1 cellular context compared by ENCODE assay signal in the genomic region with DNA sequence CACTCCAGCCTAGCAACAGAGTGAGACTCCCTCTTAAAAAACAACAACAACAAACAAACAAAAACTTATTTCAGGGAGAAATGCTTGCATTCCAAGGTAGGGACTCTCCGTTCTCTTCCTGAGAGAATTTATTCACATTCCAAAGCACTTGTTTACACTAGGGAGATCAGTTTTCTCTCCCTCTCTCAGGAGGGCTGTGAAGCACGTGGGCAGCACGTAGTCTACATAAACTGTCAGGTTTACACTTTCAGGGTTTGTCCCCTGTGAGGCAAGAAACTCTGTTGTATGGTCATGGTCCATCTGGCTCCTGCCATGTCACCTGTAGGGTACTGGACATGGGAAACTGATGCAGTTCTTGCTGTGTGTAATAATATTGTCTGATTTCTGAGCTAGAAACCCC.
TF ChIP-seq lines count a peak whose summit lies in the region.

No MANE protein-coding gene starts in this region.

TF ChIP-seq in HepG2, 621 proteins besides CTCF, POLR2A, EP300 and RAD21 (continued from another document and continues in another):
- TF ChIP-seq, protein P1, sequence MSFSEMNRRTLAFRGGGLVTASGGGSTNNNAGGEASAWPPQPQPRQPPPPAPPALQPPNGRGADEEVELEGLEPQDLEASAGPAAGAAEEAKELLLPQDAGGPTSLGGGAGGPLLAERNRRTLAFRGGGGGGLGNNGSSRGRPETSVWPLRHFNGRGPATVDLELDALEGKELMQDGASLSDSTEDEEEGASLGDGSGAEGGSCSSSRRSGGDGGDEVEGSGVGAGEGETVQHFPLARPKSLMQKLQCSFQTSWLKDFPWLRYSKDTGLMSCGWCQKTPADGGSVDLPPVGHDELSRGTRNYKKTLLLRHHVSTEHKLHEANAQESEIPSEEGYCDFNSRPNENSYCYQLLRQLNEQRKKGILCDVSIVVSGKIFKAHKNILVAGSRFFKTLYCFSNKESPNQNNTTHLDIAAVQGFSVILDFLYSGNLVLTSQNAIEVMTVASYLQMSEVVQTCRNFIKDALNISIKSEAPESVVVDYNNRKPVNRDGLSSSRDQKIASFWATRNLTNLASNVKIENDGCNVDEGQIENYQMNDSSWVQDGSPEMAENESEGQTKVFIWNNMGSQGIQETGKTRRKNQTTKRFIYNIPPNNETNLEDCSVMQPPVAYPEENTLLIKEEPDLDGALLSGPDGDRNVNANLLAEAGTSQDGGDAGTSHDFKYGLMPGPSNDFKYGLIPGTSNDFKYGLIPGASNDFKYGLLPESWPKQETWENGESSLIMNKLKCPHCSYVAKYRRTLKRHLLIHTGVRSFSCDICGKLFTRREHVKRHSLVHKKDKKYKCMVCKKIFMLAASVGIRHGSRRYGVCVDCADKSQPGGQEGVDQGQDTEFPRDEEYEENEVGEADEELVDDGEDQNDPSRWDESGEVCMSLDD (CRISPR knock-in tag; IDR thresholded peaks at IDR 0.05; ENCODE audit: borderline replicate concordance): no peak
- peak; percentile 65; the same call in 1 of the 2 replicates for TF ChIP-seq GATAD2A (CRISPR knock-in tag; IDR thresholded peaks at IDR 0.05)
- TF ChIP-seq, protein P2, sequence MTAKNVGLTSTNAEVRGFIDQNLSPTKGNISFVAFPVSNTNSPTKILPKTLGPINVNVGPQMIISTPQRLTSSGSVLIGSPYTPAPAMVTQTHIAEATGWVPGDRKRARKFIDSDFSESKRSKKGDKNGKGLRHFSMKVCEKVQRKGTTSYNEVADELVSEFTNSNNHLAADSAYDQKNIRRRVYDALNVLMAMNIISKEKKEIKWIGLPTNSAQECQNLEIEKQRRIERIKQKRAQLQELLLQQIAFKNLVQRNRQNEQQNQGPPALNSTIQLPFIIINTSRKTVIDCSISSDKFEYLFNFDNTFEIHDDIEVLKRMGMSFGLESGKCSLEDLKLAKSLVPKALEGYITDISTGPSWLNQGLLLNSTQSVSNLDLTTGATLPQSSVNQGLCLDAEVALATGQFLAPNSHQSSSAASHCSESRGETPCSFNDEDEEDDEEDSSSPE (CRISPR knock-in tag; IDR thresholded peaks at IDR 0.05): peak; percentile 66
- peak; percentile 93 for TF ChIP-seq FOXA3 (CRISPR knock-in tag; IDR thresholded peaks at IDR 0.05)
- TF ChIP-seq ZNF235 (CRISPR knock-in tag; IDR thresholded peaks at IDR 0.05; ENCODE audit: borderline replicate concordance): no peak
- no peak for TF ChIP-seq ZNF343 (CRISPR knock-in tag; IDR thresholded peaks at IDR 0.05)
- TF ChIP-seq, protein P3, sequence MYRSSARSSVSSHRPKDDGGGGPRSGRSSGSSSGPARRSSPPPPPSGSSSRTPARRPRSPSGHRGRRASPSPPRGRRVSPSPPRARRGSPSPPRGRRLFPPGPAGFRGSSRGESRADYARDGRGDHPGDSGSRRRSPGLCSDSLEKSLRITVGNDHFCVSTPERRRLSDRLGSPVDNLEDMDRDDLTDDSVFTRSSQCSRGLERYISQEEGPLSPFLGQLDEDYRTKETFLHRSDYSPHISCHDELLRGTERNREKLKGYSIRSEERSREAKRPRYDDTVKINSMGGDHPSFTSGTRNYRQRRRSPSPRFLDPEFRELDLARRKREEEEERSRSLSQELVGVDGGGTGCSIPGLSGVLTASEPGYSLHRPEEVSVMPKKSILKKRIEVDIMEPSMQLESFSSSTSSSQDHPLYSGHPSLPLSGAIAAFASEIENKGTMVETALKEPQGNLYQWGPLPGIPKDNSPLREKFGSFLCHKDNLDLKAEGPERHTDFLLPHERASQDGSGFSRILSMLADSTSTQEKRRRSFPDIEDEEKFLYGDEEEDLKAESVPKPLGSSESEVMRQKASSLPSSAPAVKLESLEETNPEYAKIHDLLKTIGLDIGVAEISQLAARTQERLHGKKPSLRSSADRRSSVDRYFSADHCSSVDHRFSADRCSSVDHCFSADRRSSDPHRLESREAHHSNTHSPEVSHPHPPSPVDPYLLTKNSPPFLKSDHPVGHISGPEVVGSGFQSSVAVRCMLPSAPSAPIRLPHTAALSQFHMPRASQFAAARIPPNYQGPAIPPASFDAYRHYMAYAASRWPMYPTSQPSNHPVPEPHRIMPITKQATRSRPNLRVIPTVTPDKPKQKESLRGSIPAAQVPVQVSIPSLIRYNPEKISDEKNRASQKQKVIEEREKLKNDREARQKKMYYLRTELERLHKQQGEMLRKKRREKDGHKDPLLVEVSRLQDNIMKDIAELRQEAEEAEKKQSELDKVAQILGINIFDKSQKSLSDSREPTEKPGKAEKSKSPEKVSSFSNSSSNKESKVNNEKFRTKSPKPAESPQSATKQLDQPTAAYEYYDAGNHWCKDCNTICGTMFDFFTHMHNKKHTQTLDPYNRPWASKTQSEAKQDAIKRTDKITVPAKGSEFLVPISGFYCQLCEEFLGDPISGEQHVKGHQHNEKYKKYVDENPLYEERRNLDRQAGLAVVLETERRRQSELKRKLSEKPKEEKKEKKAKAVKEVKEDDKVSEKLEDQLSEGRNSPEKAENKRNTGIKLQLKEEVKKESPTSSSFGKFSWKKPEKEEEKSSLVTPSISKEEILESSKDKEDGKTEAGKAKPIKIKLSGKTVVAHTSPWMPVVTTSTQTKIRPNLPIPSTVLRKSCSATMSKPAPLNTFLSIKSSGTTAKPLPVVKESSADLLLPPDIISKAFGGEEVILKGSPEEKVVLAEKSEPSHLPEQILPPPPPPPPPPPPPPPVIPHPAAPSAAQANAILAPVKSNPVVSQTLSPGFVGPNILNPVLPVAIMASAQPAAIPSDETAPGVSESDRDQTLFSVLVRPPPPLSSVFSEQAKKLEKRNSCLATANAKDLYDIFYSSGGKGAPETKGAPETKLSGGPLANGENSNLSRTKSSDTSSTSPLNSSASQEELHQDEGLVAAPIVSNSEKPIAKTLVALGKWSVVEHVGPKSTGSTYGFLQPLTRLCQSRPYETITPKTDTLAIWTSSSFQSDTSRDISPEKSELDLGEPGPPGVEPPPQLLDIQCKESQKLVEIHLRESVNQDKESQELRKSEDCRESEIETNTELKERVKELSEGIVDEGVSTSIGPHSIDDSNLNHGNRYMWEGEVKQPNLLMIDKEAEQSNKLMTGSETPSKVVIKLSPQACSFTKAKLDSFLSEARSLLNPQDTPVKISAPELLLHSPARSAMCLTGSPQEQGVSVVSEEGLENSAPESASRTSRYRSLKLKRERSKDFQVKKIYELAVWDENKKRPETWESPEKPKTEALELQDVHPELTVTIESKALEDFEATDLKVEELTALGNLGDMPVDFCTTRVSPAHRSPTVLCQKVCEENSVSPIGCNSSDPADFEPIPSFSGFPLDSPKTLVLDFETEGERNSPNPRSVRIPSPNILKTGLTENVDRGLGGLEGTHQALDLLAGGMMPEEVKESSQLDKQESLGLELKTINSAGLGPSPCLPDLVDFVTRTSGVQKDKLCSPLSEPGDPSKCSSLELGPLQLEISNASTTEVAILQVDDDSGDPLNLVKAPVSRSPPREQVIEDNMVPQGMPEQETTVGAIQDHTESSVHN (CRISPR knock-in tag; IDR thresholded peaks at IDR 0.05): no peak
- TF ChIP-seq, protein P4, sequence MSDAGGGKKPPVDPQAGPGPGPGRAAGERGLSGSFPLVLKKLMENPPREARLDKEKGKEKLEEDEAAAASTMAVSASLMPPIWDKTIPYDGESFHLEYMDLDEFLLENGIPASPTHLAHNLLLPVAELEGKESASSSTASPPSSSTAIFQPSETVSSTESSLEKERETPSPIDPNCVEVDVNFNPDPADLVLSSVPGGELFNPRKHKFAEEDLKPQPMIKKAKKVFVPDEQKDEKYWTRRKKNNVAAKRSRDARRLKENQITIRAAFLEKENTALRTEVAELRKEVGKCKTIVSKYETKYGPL (CRISPR knock-in tag; IDR thresholded peaks at IDR 0.05): no peak
- TF ChIP-seq ZEB1 (IDR thresholded peaks at IDR 0.05; ENCODE audit: insufficient replicate concordance, low read depth): no peak
- no peak for TF ChIP-seq NONO (IDR thresholded peaks at IDR 0.05)
- TF ChIP-seq NONO (CRISPR knock-in tag; conservative IDR thresholded peaks at IDR 0.05): no peak
- TF ChIP-seq CENPX (CRISPR knock-in tag; IDR thresholded peaks at IDR 0.05): no peak
- no peak for TF ChIP-seq NR2F2 (IDR thresholded peaks at IDR 0.05; ENCODE audit: borderline replicate concordance, low read depth)
- TF ChIP-seq, protein P5, sequence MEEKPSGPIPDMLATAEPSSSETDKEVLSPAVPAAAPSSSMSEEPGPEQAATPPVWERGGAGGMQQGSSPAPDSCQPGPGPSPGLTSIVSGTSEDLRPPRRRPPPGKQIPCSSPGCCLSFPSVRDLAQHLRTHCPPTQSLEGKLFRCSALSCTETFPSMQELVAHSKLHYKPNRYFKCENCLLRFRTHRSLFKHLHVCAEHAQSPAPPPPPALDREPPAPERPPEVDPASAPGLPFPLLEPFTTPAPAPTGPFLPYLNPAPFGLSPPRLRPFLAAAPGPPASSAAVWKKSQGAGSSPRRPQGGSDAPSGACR (CRISPR knock-in tag; IDR thresholded peaks at IDR 0.05): 0 out of 2 replicates have a peak, but pooled peaks have one; percentile 30
- TF ChIP-seq ETV6 (CRISPR knock-in tag; conservative IDR thresholded peaks at IDR 0.05): no peak
- TF ChIP-seq, protein P6, sequence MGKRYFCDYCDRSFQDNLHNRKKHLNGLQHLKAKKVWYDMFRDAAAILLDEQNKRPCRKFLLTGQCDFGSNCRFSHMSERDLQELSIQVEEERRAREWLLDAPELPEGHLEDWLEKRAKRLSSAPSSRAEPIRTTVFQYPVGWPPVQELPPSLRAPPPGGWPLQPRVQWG (CRISPR knock-in tag; IDR thresholded peaks at IDR 0.05; ENCODE audit: borderline replicate concordance, low read depth): no peak
- TF ChIP-seq, protein P7, sequence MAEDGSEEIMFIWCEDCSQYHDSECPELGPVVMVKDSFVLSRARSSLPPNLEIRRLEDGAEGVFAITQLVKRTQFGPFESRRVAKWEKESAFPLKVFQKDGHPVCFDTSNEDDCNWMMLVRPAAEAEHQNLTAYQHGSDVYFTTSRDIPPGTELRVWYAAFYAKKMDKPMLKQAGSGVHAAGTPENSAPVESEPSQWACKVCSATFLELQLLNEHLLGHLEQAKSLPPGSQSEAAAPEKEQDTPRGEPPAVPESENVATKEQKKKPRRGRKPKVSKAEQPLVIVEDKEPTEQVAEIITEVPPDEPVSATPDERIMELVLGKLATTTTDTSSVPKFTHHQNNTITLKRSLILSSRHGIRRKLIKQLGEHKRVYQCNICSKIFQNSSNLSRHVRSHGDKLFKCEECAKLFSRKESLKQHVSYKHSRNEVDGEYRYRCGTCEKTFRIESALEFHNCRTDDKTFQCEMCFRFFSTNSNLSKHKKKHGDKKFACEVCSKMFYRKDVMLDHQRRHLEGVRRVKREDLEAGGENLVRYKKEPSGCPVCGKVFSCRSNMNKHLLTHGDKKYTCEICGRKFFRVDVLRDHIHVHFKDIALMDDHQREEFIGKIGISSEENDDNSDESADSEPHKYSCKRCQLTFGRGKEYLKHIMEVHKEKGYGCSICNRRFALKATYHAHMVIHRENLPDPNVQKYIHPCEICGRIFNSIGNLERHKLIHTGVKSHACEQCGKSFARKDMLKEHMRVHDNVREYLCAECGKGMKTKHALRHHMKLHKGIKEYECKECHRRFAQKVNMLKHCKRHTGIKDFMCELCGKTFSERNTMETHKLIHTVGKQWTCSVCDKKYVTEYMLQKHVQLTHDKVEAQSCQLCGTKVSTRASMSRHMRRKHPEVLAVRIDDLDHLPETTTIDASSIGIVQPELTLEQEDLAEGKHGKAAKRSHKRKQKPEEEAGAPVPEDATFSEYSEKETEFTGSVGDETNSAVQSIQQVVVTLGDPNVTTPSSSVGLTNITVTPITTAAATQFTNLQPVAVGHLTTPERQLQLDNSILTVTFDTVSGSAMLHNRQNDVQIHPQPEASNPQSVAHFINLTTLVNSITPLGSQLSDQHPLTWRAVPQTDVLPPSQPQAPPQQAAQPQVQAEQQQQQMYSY (CRISPR knock-in tag; IDR thresholded peaks at IDR 0.05): no peak
- no peak for TF ChIP-seq GFI1 (CRISPR knock-in tag; IDR thresholded peaks at IDR 0.05; ENCODE audit: borderline replicate concordance)
- TF ChIP-seq, protein P8, sequence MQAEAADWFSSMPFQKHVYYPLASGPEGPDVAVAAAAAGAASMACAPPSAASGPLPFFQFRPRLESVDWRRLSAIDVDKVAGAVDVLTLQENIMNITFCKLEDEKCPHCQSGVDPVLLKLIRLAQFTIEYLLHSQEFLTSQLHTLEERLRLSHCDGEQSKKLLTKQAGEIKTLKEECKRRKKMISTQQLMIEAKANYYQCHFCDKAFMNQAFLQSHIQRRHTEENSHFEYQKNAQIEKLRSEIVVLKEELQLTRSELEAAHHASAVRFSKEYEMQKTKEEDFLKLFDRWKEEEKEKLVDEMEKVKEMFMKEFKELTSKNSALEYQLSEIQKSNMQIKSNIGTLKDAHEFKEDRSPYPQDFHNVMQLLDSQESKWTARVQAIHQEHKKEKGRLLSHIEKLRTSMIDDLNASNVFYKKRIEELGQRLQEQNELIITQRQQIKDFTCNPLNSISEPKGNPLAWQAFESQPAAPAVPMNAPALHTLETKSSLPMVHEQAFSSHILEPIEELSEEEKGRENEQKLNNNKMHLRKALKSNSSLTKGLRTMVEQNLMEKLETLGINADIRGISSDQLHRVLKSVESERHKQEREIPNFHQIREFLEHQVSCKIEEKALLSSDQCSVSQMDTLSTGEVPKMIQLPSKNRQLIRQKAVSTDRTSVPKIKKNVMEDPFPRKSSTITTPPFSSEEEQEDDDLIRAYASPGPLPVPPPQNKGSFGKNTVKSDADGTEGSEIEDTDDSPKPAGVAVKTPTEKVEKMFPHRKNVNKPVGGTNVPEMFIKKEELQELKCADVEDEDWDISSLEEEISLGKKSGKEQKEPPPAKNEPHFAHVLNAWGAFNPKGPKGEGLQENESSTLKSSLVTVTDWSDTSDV (CRISPR knock-in tag; IDR thresholded peaks at IDR 0.05): no peak
- no peak for TF ChIP-seq TAF15 (IDR thresholded peaks at IDR 0.05; ENCODE audit: low read depth, low read length, poor library complexity, severe bottlenecking)
- TF ChIP-seq, protein P9, sequence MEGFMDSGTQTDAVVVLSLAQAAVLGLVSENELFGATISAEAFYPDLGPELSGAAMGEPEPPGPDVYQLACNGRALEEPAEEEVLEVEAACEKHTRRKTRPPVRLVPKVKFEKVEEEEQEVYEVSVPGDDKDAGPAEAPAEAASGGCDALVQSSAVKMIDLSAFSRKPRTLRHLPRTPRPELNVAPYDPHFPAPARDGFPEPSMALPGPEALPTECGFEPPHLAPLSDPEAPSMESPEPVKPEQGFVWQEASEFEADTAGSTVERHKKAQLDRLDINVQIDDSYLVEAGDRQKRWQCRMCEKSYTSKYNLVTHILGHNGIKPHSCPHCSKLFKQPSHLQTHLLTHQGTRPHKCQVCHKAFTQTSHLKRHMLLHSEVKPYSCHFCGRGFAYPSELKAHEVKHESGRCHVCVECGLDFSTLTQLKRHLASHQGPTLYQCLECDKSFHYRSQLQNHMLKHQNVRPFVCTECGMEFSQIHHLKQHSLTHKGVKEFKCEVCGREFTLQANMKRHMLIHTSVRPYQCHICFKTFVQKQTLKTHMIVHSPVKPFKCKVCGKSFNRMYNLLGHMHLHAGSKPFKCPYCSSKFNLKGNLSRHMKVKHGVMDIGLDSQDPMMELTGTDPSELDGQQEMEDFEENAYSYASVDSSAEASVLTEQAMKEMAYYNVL (CRISPR knock-in tag; IDR thresholded peaks at IDR 0.05; ENCODE audit: borderline replicate concordance): peak; percentile 55; the same call in 1 of the 2 replicates
- TF ChIP-seq, protein P10, sequence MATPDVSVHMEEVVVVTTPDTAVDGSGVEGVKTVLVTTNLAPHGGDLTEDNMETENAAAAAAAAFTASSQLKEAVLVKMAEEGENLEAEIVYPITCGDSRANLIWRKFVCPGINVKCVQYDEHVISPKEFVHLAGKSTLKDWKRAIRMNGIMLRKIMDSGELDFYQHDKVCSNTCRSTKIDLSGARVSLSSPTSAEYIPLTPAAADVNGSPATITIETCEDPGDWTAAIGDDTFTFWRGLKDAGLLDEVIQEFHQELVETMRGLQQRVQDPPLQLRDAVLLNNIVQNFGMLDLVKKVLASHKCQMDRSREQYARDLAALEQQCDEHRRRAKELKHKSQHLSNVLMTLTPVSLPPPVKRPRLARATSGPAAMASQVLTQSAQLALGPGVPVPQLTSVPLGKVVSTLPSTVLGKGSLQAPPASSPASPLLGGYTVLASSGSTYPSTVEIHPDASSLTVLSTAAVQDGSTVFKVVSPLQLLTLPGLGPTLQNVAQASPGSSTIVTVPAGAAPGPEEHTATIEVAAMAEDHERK (CRISPR knock-in tag; IDR thresholded peaks at IDR 0.05; ENCODE audit: low read depth): no peak
